Comparison of ENCODE assay signal across 1 cellular context in the genomic region with DNA sequence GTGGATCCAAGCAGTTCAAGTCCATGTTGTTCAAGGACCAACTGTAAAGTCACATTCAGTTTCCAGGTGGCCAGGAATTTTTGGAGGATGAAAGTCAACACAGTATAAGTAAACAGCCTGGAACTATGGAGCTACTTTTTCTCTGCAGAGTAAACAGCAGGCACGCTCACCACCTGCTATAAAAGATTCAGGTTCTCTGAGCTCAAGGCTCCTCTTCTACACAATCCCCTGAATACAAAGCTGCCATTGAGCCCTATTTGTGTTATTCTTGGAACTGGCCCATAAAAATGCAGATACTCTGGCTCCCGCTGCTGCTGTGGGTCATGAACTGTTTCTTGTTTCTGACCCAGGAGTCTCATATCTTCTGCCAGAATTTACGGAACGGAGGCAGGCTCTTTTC.
TF ChIP-seq lines count a peak whose summit lies in the region.

No MANE protein-coding gene starts in this region.

TF ChIP-seq in SK-N-SH treated with all-trans-retinoic acid at 6 μM for 48 hours, 23 proteins besides CTCF, POLR2A, EP300 and RAD21 (continued from another document):
- TF ChIP-seq, protein P1, sequence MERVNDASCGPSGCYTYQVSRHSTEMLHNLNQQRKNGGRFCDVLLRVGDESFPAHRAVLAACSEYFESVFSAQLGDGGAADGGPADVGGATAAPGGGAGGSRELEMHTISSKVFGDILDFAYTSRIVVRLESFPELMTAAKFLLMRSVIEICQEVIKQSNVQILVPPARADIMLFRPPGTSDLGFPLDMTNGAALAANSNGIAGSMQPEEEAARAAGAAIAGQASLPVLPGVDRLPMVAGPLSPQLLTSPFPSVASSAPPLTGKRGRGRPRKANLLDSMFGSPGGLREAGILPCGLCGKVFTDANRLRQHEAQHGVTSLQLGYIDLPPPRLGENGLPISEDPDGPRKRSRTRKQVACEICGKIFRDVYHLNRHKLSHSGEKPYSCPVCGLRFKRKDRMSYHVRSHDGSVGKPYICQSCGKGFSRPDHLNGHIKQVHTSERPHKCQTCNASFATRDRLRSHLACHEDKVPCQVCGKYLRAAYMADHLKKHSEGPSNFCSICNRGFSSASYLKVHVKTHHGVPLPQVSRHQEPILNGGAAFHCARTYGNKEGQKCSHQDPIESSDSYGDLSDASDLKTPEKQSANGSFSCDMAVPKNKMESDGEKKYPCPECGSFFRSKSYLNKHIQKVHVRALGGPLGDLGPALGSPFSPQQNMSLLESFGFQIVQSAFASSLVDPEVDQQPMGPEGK (CRISPR knock-in tag; IDR thresholded peaks at IDR 0.05; ENCODE audit: borderline replicate concordance): no peak
- no peak for TF ChIP-seq ISL1 (CRISPR knock-in tag; IDR thresholded peaks at IDR 0.05)
